ENCODE assay signal across 26 cellular contexts in the genomic region with DNA sequence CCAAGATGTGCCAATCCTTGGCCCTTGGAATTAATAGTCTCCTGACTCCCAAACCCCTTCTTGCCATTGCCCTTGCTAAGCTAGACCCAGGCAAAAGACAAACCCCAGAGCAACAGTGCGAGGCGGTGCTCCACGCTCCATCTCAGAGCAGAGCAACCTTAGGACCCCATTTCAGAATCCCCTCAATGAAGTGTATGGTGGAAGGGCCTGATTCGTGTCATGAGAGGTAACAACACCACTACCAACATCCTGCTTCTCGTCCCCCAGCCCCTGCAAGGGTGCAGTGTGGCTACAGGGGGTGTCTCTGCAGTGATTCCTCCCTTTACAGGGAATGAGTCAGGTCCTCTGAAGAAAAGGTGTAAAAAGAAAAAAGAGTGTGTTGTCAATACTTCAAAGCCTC.
"Had no signal": no experiment of that assay in that cellular context is flagged by ENCODE, and none has a peak within 500 bp of the region (broad histone marks: within the 10 kb centered on the region; RNA-seq: fewer than 3 reads in every experiment).

No MANE protein-coding gene starts in this region.

- H3K27ac ChIP-seq: dorsolateral prefrontal cortex, left lung, lower lobe of right lung, ovary, prostate gland, suprapubic skin, tibial artery, WERI-Rb-1 had no signal

- H3K27ac Mint-ChIP-seq: activated CD4-positive, alpha-beta memory T cell treated with anti-CD3 and anti-CD28 coated beads, Interleukin-2, amount 10 ng/mL, durations not matched to agents 7 days and 5 days; activated CD4-positive, alpha-beta T cell treated with anti-CD3 and anti-CD28 coated beads, Interleukin-2, amount 10 ng/mL, durations not matched to agents 24 days and 14 days; activated naive CD4-positive, alpha-beta T cell treated with anti-CD3 and anti-CD28 coated beads, Interleukin-2, amount 50 U/mL, for 24 hours; activated T-helper 2 cell treated with anti-CD3 and anti-CD28 coated beads, Interferon-gamma antibody, Interleukin-2, Interleukin-4, amounts not matched to agents 10 μg/mL and 5 μg/mL and 100 μg/mL, durations not matched to agents 14 hours and 24 hours and 36 hours; T-helper 17 cell had no signal

- DNase-seq: activated CD4-positive, alpha-beta memory T cell treated with anti-CD3 and anti-CD28 coated beads, Interleukin-2, amount 10 ng/mL, durations not matched to agents 7 days and 5 days; activated CD4-positive, alpha-beta T cell treated with anti-CD3 and anti-CD28 coated beads, Interleukin-2, amount 10 ng/mL, durations not matched to agents 24 days and 14 days; activated T-cell treated with anti-CD3 and anti-CD28 coated beads, Interleukin-2, amount 50 U/mL, for 48 hours; anterior cingulate cortex; dorsolateral prefrontal cortex; effector memory CD4-positive, alpha-beta T cell; kidney glomerular epithelial cell; left lung; lower lobe of right lung; mesendoderm; mucosa of descending colon; ovary; retina; stimulated activated CD4-positive, alpha-beta T cell treated with anti-CD3 and anti-CD28 coated beads, Interleukin-15, amount 100 ng/mL, for 24 hours; stimulated activated CD4-positive, alpha-beta T cell treated with anti-CD3 and anti-CD28 coated beads, Interleukin-2, amount 100 ng/mL, for 24 hours; stimulated activated naive CD4-positive, alpha-beta T cell; T-helper 17 cell; T1000; tibial artery had no signal

- H3K9me3 Mint-ChIP-seq: activated CD4-positive, alpha-beta memory T cell treated with anti-CD3 and anti-CD28 coated beads, Interleukin-2, amount 10 ng/mL, durations not matched to agents 7 days and 5 days; activated naive CD4-positive, alpha-beta T cell treated with anti-CD3 and anti-CD28 coated beads, Interleukin-2, amount 50 U/mL, for 24 hours; activated T-helper 2 cell treated with anti-CD3 and anti-CD28 coated beads, Interferon-gamma antibody, Interleukin-2, Interleukin-4, amounts not matched to agents 10 μg/mL and 5 μg/mL and 100 μg/mL, durations not matched to agents 14 hours and 24 hours and 36 hours had no signal

- H3K36me3 ChIP-seq: left lung, lower lobe of right lung, ovary, prostate gland, suprapubic skin, tibial artery, WERI-Rb-1 had no signal

- H3K27me3 Mint-ChIP-seq: activated CD4-positive, alpha-beta memory T cell treated with anti-CD3 and anti-CD28 coated beads, Interleukin-2, amount 10 ng/mL, durations not matched to agents 7 days and 5 days; activated CD4-positive, alpha-beta T cell treated with anti-CD3 and anti-CD28 coated beads, Interleukin-2, amount 10 ng/mL, durations not matched to agents 24 days and 14 days; activated naive CD4-positive, alpha-beta T cell treated with anti-CD3 and anti-CD28 coated beads, Interleukin-2, amount 50 U/mL, for 24 hours; natural killer cell treated with Interleukin-12 subunit alpha and Interleukin-12 subunit beta and Interleukin-15 and Interleukin-18, amount 100 ng/mL, for 72 hours; T-helper 17 cell had no signal

- H3K4me3 Mint-ChIP-seq: activated CD4-positive, alpha-beta memory T cell treated with anti-CD3 and anti-CD28 coated beads, Interleukin-2, amount 10 ng/mL, durations not matched to agents 7 days and 5 days; activated CD4-positive, alpha-beta T cell treated with anti-CD3 and anti-CD28 coated beads, Interleukin-2, amount 10 ng/mL, durations not matched to agents 24 days and 14 days; activated naive CD4-positive, alpha-beta T cell treated with anti-CD3 and anti-CD28 coated beads, Interleukin-2, amount 50 U/mL, for 24 hours; natural killer cell treated with Interleukin-12 subunit alpha and Interleukin-12 subunit beta and Interleukin-15 and Interleukin-18, amount 100 ng/mL, for 72 hours; T-helper 17 cell had no signal

- H3K9me3 ChIP-seq: left lung, lower lobe of right lung, mucosa of descending colon, ovary, prostate gland, suprapubic skin, tibial artery had no signal

- ATAC-seq: activated CD4-positive, CD25-positive, alpha-beta regulatory T cell treated with anti-CD3 and anti-CD28 coated beads, Interleukin-2, amount 50 U/mL, for 24 hours; left lung; lower lobe of right lung; mucosa of descending colon; natural killer cell treated with Interleukin-12 subunit alpha and Interleukin-12 subunit beta and Interleukin-15 and Interleukin-18, amount 100 ng/mL, for 72 hours; T-helper 17 cell had no signal

- H3K4me3 ChIP-seq: dorsolateral prefrontal cortex, left lung, lower lobe of right lung, mucosa of descending colon, ovary, prostate gland, suprapubic skin, tibial artery had no signal

- H3K36me3 Mint-ChIP-seq: activated naive CD4-positive, alpha-beta T cell treated with anti-CD3 and anti-CD28 coated beads, Interleukin-2, amount 50 U/mL, for 24 hours; natural killer cell treated with Interleukin-12 subunit alpha and Interleukin-12 subunit beta and Interleukin-15 and Interleukin-18, amount 100 ng/mL, for 72 hours had no signal

- H3K27me3 ChIP-seq: dorsolateral prefrontal cortex, left lung, ovary, suprapubic skin, tibial artery had no signal
